In the genomic region with DNA sequence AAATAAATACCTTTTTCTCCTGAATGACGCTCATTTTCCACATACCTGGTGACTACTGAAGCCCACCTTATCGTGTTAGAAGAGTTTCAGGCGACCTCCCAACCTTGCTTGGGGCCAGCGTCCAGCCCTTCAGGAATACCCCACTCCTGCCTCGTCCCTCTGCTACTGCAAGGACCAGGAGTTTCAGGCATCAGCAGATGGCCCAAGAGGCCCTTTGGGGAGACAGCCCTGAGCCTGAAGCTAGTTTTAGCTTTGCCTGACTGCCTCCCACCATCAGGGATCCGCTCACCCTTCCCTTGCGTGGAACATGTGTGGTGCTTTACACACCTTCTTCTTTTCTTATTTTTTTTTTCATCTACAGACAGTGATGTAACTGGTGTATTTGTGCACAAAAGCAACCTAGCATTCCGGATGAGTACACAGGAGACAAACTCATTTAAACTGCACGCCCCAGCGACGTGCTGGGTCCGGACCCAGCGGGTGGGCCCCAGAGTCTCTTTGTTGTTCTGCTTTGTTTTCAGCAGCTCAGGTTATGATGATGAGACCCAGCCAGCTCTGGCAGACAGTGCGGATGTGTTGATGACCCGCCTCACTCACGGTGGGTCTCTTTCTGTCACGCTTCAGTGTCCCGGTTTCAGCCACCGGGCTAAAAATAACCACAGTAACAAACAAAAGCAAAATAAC, we compare ENCODE assay signal across 14 cellular contexts.
DNase-seq lines count a peak whose midpoint lies in the region; ATAC-seq and TF ChIP-seq lines count a peak whose summit lies in the region.
"Had no signal": no experiment of that assay in that cellular context is flagged by ENCODE, and none has a peak within 500 bp of the region (broad histone marks: within the 10 kb centered on the region; RNA-seq: fewer than 3 reads in every experiment).

No MANE protein-coding gene starts in this region.

- peak overlapping the region in 8 of 11 experiments; percentile 15 to 69 (median 36); a peak in 12 of 22 replicates for H3K9ac ChIP-seq in BLaER1 treated with 17β-estradiol and CSF1 and Interleukin-3, amounts not matched to agents 10 nM and 100 nM

- peak; percentile 71 for ATAC-seq in GM19395 (IDR thresholded peaks at IDR 0.05; ENCODE audit: unreplicated experiment)
- peak; percentile 58 for ATAC-seq in HG03442 (IDR thresholded peaks at IDR 0.05; ENCODE audit: unreplicated experiment)
- no peak for ATAC-seq in HG02938 (IDR thresholded peaks at IDR 0.05; ENCODE audit: unreplicated experiment)
- ATAC-seq in GM21528 (IDR thresholded peaks at IDR 0.05; ENCODE audit: low FRiP score, unreplicated experiment), result no peak
- ATAC-seq: foreskin keratinocyte, Panc1 had no signal

- peaks cover 8 to 31% (median 25%) of the 10 kb centered on the region in 10 experiments; a peak in 19 of 20 replicates for H3K4me1 ChIP-seq in BLaER1 treated with 17β-estradiol and CSF1 and Interleukin-3, amounts not matched to agents 10 nM and 100 nM
- no peaks in the 10 kb centered on the region for H3K4me1 ChIP-seq in hepatocyte (ENCODE audit: insufficient read depth)
- H3K4me1 ChIP-seq: foreskin keratinocyte had no signal

- H3K4me3 ChIP-seq in BLaER1 treated with 17β-estradiol and CSF1 and Interleukin-3, amounts not matched to agents 10 nM and 100 nM, result peak overlapping the region in 4 of 10 experiments; percentile 16 to 24 (median 17); a peak in 4 of 20 replicates
- H3K4me3 ChIP-seq in hepatocyte, result no peak overlapping the region

- no peaks in the 10 kb centered on the region for H3K27me3 ChIP-seq in BLaER1 treated with 17β-estradiol and CSF1 and Interleukin-3, amounts not matched to agents 10 nM and 100 nM
- H3K27me3 ChIP-seq in hepatocyte, result peaks cover 8% of the 10 kb centered on the region
- H3K27me3 ChIP-seq: foreskin keratinocyte had no signal

- no peaks in the 10 kb centered on the region for H4K20me1 ChIP-seq in BLaER1 treated with 17β-estradiol and CSF1 and Interleukin-3, amounts not matched to agents 10 nM and 100 nM
- no peaks in the 10 kb centered on the region for H4K20me1 ChIP-seq in hepatocyte (ENCODE audit: insufficient read depth, poor library complexity, severe bottlenecking)

- no peaks in the 10 kb centered on the region for H3K9me2 ChIP-seq in hepatocyte (replicated peaks; ENCODE audit: insufficient read depth)

- H3K9me3 ChIP-seq in BLaER1 treated with 17β-estradiol and CSF1 and Interleukin-3, amounts not matched to agents 10 nM and 100 nM (replicated peaks in 1 of 11), result peaks cover 0 to 19% (median 10%) of the 10 kb centered on the region in 11 experiments; a peak in 16 of 22 replicates
- H3K9me3 ChIP-seq in hepatocyte (ENCODE audit: low read depth), result no peaks in the 10 kb centered on the region

- no peaks in the 10 kb centered on the region for H3K36me3 ChIP-seq in BLaER1 treated with 17β-estradiol and CSF1 and Interleukin-3, amounts not matched to agents 10 nM and 100 nM
- no peaks in the 10 kb centered on the region for H3K36me3 ChIP-seq in hepatocyte (replicated peaks; ENCODE audit: insufficient read depth, low read depth)

- peak overlapping the region in 9 of 11 experiments; percentile 33 to 86 (median 68); a peak in 18 of 22 replicates for H3K27ac ChIP-seq in BLaER1 treated with 17β-estradiol and CSF1 and Interleukin-3, amounts not matched to agents 10 nM and 100 nM
- H3K27ac ChIP-seq in hepatocyte, result no peak overlapping the region
- H3K27ac ChIP-seq: foreskin keratinocyte had no signal

- no peaks in the 10 kb centered on the region for H3K79me2 ChIP-seq in hepatocyte

- WGBS in hepatocyte (ENCODE audit: low lambda C conversion rate, missing lambda C conversion rate), result 88% methylated on average over 19 of the region's 19 CpGs

- peak; percentile 52 to 80 for DNase-seq in dermis microvascular lymphatic vessel endothelial cell (ENCODE audit: low read depth in 2 of 2)
- DNase-seq in hepatocyte (ENCODE audit: low spot score), result no peak
- DNase-seq in amniotic stem cell (lab: John Stamatoyannopoulos, UW), result no peak
- DNase-seq: DND-41, foreskin keratinocyte, NCI-H1105 treated with DMSO at 0.1 percent for 48 hours, small intestine, trophoblast cell had no signal

- no peak for TF ChIP-seq CTCF in hepatocyte (IDR thresholded peaks at IDR 0.05; ENCODE audit: poor library complexity)

- no peak overlapping the region for H2AFZ ChIP-seq in hepatocyte

- peak overlapping the region; percentile 30 to 94 (median 66); a peak in 21 of 22 replicates for H3K4me2 ChIP-seq in BLaER1 treated with 17β-estradiol and CSF1 and Interleukin-3, amounts not matched to agents 10 nM and 100 nM
- H3K4me2 ChIP-seq in hepatocyte, result no peak overlapping the region

Comparison
In these comparisons a context has a peak if more than half of its experiments do, and no peak if none do; other contexts are left out.
1. ATAC-seq: peak in GM19395 (single experiment) and HG03442 (single experiment); none in HG02938 (single experiment) and GM21528 (single experiment).
2. DNase-seq: peak in dermis microvascular lymphatic vessel endothelial cell (2 of 2); none in hepatocyte (single experiment) and amniotic stem cell (single experiment).